23 cellular contexts compared by ENCODE assay signal in genomic region chrY:17045124-17045523, GRCh38.
"Had no signal": no experiment of that assay in that cellular context is flagged by ENCODE, and none has a peak within 500 bp of the region (broad histone marks: within the 10 kb centered on the region; RNA-seq: fewer than 3 reads in every experiment).

No MANE protein-coding gene starts in this region.

- H3K4me1 Mint-ChIP-seq: endodermal cell, immature natural killer cell, nephron progenitor cell had no signal

- ATAC-seq: gastroesophageal sphincter; left cardiac atrium; lower lobe of right lung; naive thymus-derived CD4-positive, alpha-beta T cell; right lobe of liver had no signal

- H3K9me3 ChIP-seq: colonic mucosa, esophagus muscularis mucosa, gastroesophageal sphincter, lower lobe of right lung, prostate gland, right lobe of liver, suprapubic skin, thyroid gland had no signal

- H3K4me3 ChIP-seq: colonic mucosa, esophagus muscularis mucosa, gastroesophageal sphincter, left ventricle myocardium inferior, lower lobe of right lung, prostate gland, right lobe of liver, suprapubic skin, thyroid gland had no signal

- H3K4me1 ChIP-seq: colonic mucosa, esophagus muscularis mucosa, gastroesophageal sphincter, left ventricle myocardium inferior, lower lobe of right lung, parathyroid adenoma, prostate gland, right lobe of liver, suprapubic skin, thyroid gland had no signal

- H3K36me3 Mint-ChIP-seq: immature natural killer cell; memory B cell; stimulated activated effector memory CD8-positive, alpha-beta T cell treated with anti-CD3 and anti-CD28 coated beads, Interleukin-12 subunit alpha, Interleukin-12 subunit beta, amount 100 ng/mL, for 72 hours; type B pancreatic cell had no signal

- H3K9me3 Mint-ChIP-seq: endodermal cell, nephron progenitor cell, type B pancreatic cell had no signal

- H3K27me3 Mint-ChIP-seq: memory B cell; naive thymus-derived CD4-positive, alpha-beta T cell; type B pancreatic cell had no signal

- H3K27ac Mint-ChIP-seq: endodermal cell; immature natural killer cell; memory B cell; naive thymus-derived CD4-positive, alpha-beta T cell; nephron progenitor cell; stimulated activated effector memory CD8-positive, alpha-beta T cell treated with anti-CD3 and anti-CD28 coated beads, Interleukin-12 subunit alpha, Interleukin-12 subunit beta, amount 100 ng/mL, for 72 hours; type B pancreatic cell had no signal

- DNase-seq: colonic mucosa; dermis blood vessel endothelial cell; endodermal cell; immature natural killer cell; left cardiac atrium; left ventricle myocardium inferior; lower lobe of right lung; naive thymus-derived CD4-positive, alpha-beta T cell; nephron progenitor cell; retina; right lobe of liver; stimulated activated CD4-positive, alpha-beta T cell treated with anti-CD3 and anti-CD28 coated beads, Interleukin-4, amount 100 ng/mL, for 1 hour; stimulated activated CD8-positive, alpha-beta memory T cell treated with anti-CD3 and anti-CD28 coated beads, Interleukin-4, amount 100 ng/mL, for 48 hours; stimulated activated naive CD8-positive, alpha-beta T cell treated with anti-CD3 and anti-CD28 coated beads, Interleukin-15, Interleukin-2, amounts not matched to agents 100 U/mL and 50 U/mL, for 24 hours; thyroid gland had no signal

- H3K27me3 ChIP-seq: colonic mucosa, esophagus muscularis mucosa, gastroesophageal sphincter, right lobe of liver, suprapubic skin, thyroid gland had no signal

- H3K36me3 ChIP-seq: colonic mucosa, esophagus muscularis mucosa, gastroesophageal sphincter, left ventricle myocardium inferior, lower lobe of right lung, prostate gland, right lobe of liver, suprapubic skin, thyroid gland had no signal

- H3K4me3 Mint-ChIP-seq: endodermal cell; immature natural killer cell; memory B cell; naive thymus-derived CD4-positive, alpha-beta T cell; nephron progenitor cell; stimulated activated effector memory CD8-positive, alpha-beta T cell treated with anti-CD3 and anti-CD28 coated beads, Interleukin-12 subunit alpha, Interleukin-12 subunit beta, amount 100 ng/mL, for 72 hours; type B pancreatic cell had no signal

- H3K27ac ChIP-seq: colonic mucosa, esophagus muscularis mucosa, gastroesophageal sphincter, left ventricle myocardium inferior, lower lobe of right lung, parathyroid adenoma, prostate gland, right lobe of liver, suprapubic skin, thyroid gland had no signal
